Comparison of ENCODE assay signal across 21 cellular contexts in the genomic region with DNA sequence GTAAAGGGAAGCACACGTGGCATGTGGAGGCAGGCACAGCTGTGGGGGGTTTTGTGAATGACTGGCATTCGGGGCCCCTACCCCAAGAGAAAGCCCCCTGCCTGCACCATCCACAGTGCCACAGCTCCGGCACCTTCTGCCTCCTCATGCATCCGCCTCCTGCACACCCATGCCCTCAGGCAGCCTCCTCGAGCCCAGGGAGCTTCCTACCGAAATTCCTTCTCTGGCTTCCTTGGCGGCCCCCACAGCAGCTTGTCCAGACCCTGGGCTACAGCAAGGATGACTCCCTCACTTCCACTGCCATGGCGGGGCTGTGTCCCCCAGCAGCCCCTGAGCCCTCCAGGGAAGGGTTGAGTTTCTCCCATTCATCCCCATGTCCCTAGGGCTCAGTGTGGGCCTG.
"Had no signal": no experiment of that assay in that cellular context is flagged by ENCODE, and none has a peak within 500 bp of the region (broad histone marks: within the 10 kb centered on the region; RNA-seq: fewer than 3 reads in every experiment).

No MANE protein-coding gene starts in this region.

- H3K9me3 ChIP-seq: SJCRH30 had no signal

- H3K36me3 ChIP-seq: SJCRH30 had no signal

- DNase-seq: Kasumi-1, MM.1S, NCI-H1092 treated with DMSO at 0.1 percent for 48 hours, NCI-H1436, NCI-H187, NCI-H2029, NCI-H2081 treated with DMSO at 0.1 percent for 48 hours, NCI-H2171, NCI-H226, NCI-H446, NCI-H510A, NCI-H524 treated with DMSO at 0.1 percent for 48 hours, NCI-H774, RPMI8226, SHP77 treated with DMSO at 0.1 percent for 48 hours, SJCRH30 had no signal

- FAIRE-seq: HepG2, K562, RCC 7860 had no signal

- ATAC-seq: HepG2, K562, SK-N-SH treated with all-trans-retinoic acid at 6 μM for 48 hours had no signal

- H3K4me1 ChIP-seq: SJCRH30 had no signal

- H3K4me3 ChIP-seq: K562, SJCRH30 had no signal

- H3K27ac ChIP-seq: KMS-11, SJCRH30 had no signal

- H3K9ac ChIP-seq: KMS-11 had no signal

- H3K4me2 ChIP-seq: KMS-11 had no signal
